In genomic region chr10:119165171-119166110, GRCh38 we compare ENCODE assay signal across 8 cellular contexts. TPM values are rescaled to one million over a fixed set of nuclear protein-coding genes. Genes with fewer than 3 reads are reported as not detected.
DNase-seq lines count a peak whose midpoint lies in the region; ATAC-seq and TF ChIP-seq lines count a peak whose summit lies in the region.

SFXN4 (minus strand) TSS chr10:119165714; CDS start chr10:119165647, 67 bp downstream.

- peaks cover 2 to 36% of the 10 kb centered on the region in 2 donors for H3K36me3 ChIP-seq in duodenal mucosa (ENCODE audit: control insufficient read depth in 1 of 2, insufficient read depth in 2 of 2, low read length in 2 of 2)

- H3K4me3 ChIP-seq in AG09309 (ENCODE audit: control insufficient read depth, low read depth, low read length): peak within 1 kb of the TSS; percentile 82
- H3K4me3 ChIP-seq in duodenal mucosa (ENCODE audit: low read depth in 1 of 2, low read length in 2 of 2): peak within 1 kb of the TSS; percentile 89 to 93

- no peaks in the 10 kb centered on the region for H3K9me3 ChIP-seq in duodenal mucosa (ENCODE audit: control insufficient read depth in 1 of 2, low read length in 2 of 2)

- H3K4me1 ChIP-seq in duodenal mucosa (ENCODE audit: control insufficient read depth in 1 of 2, insufficient read depth in 2 of 2, low read length in 2 of 2): peaks cover 8 to 17% of the 10 kb centered on the region in 2 donors

- no peak for TF ChIP-seq CTCF in AG09309 (IDR thresholded peaks at IDR 0.05; ENCODE audit: control insufficient read depth, insufficient read depth, low read depth, low read length, missing control alignments)

- ATAC-seq in GM18858 (IDR thresholded peaks at IDR 0.05; ENCODE audit: unreplicated experiment) (peak; percentile 77), HG03064 (IDR thresholded peaks at IDR 0.05; ENCODE audit: low read depth, unreplicated experiment) (peak; percentile 92)

- DNase-seq in AG09309 (ENCODE audit: low read depth) (no peak), NCI-H510A treated with DMSO at 0.1 percent for 48 hours (lab: John Stamatoyannopoulos, UW) (peak; percentile 67), lung microvascular endothelial cell (ENCODE audit: low read depth in 2 of 2) (peak; percentile 69 to 76)
- DNase-seq in activated CD4-positive, alpha-beta T cell treated with anti-CD3 and anti-CD28 coated beads, Interleukin-2, amount 50 U/mL, for 48 hours: peak; percentile 79 to 84
- DNase-seq in stimulated activated CD4-positive, alpha-beta T cell treated with anti-CD3 and anti-CD28 coated beads, TNF-alpha, amount 100 ng/mL, for 48 hours (ENCODE audit: low read depth in 3 of 3): peak; percentile 55 to 71 (median 61)

- H3K9ac ChIP-seq in duodenal mucosa (ENCODE audit: low read depth in 1 of 2, low read length in 2 of 2): peak within 1 kb of the TSS; percentile 86 to 95

- H3K27ac ChIP-seq in duodenal mucosa (ENCODE audit: low read depth, low read length): peak within 1 kb of the TSS; percentile 85

- no peaks in the 10 kb centered on the region for H3K27me3 ChIP-seq in duodenal mucosa (ENCODE audit: control insufficient read depth in 1 of 2, insufficient read depth in 2 of 2, low read length in 2 of 2)

RNA-seq across cellular contexts. Expression of gene SFXN4, which starts in this region (rescaled TPM):
- total RNA-seq in lung microvascular endothelial cell: 9.2 and 10.1 TPM in 2 replicates
